13 cellular contexts compared by ENCODE assay signal in genomic region chr2:28626376-28626775, GRCh38.
A peak's percentile ranks its signal among the peaks of the same experiment; 100 is the strongest.
DNase-seq lines count a peak whose midpoint lies in the region; ATAC-seq and TF ChIP-seq lines count a peak whose summit lies in the region.
"Had no signal": no experiment of that assay in that cellular context is flagged by ENCODE, and none has a peak within 500 bp of the region (broad histone marks: within the 10 kb centered on the region; RNA-seq: fewer than 3 reads in every experiment).

No MANE protein-coding gene starts in this region.

- no peak for TF ChIP-seq CTCF in AG04450 (IDR thresholded peaks at IDR 0.05; ENCODE audit: low read depth, low read length)
- TF ChIP-seq CTCF in hepatocyte (IDR thresholded peaks at IDR 0.05; ENCODE audit: poor library complexity) = no peak
- no peak for TF ChIP-seq CTCF in psoas muscle (IDR thresholded peaks at IDR 0.05)
- no peak for TF ChIP-seq CTCF in MM.1S (IDR thresholded peaks at IDR 0.05; ENCODE audit: low read length)

- H3K36me3 ChIP-seq in SJCRH30 = no peaks in the 10 kb centered on the region
- H3K36me3 ChIP-seq in hepatocyte (replicated peaks; ENCODE audit: insufficient read depth, low read depth) = no peaks in the 10 kb centered on the region
- H3K36me3 ChIP-seq in psoas muscle (ENCODE audit: insufficient read depth in 1 of 2, low read depth in 1 of 2) = no peaks in the 10 kb centered on the region
- no peaks in the 10 kb centered on the region for H3K36me3 ChIP-seq in MM.1S (replicated peaks; ENCODE audit: insufficient read depth, low read length)

- no peaks in the 10 kb centered on the region for H3K9me3 ChIP-seq in AG04450 (ENCODE audit: control insufficient read depth, insufficient read depth, low read length)
- no peaks in the 10 kb centered on the region for H3K9me3 ChIP-seq in SJCRH30 (replicated peaks)
- no peaks in the 10 kb centered on the region for H3K9me3 ChIP-seq in hepatocyte (ENCODE audit: low read depth)
- no peaks in the 10 kb centered on the region for H3K9me3 ChIP-seq in psoas muscle
- H3K9me3 ChIP-seq in MM.1S (replicated peaks; ENCODE audit: insufficient read depth, low read length) = no peaks in the 10 kb centered on the region

- 96% methylated on average over 4 of the region's 5 CpGs for WGBS in hepatocyte (ENCODE audit: low lambda C conversion rate, missing lambda C conversion rate)
- WGBS in psoas muscle, 3 donors = 91 to 93% (median 91%) methylated on average over 4 to 5 of the region's 5 CpGs

- ATAC-seq in psoas muscle (no peak), GM19324 (IDR thresholded peaks at IDR 0.05; ENCODE audit: low FRiP score, unreplicated experiment) (no peak)

- H3K4me3 ChIP-seq in AG04450 (ENCODE audit: low read depth, low read length) (no peak overlapping the region), SJCRH30 (no peak overlapping the region), hepatocyte (no peak overlapping the region), psoas muscle (no peak overlapping the region), MM.1S (ENCODE audit: low read length) (no peak overlapping the region)

- H3F3A ChIP-seq in MM.1S (ENCODE audit: insufficient read depth, low read length) = no peaks in the 10 kb centered on the region

- POLR2A ChIA-PET in AG04450 (lab: Yijun Ruan, JAX) = interaction anchor here (1.2 kb wide), 1 partner anchor 37 kb away, joined by 8 read pairs; no protein-coding TSS in a partner anchor

- CTCF ChIA-PET in AG04450 (lab: Charles Lee) = no interaction called here

- H3K79me2 ChIP-seq in hepatocyte = no peaks in the 10 kb centered on the region
- no peaks in the 10 kb centered on the region for H3K79me2 ChIP-seq in MM.1S (ENCODE audit: low read length)

- intact Hi-C loops in psoas muscle (cut with DNase I) = no loop called here

- no peak for DNase-seq in AG04450 (ENCODE audit: low read depth, low spot score)
- DNase-seq in SJCRH30 = no peak
- DNase-seq in hepatocyte (ENCODE audit: low spot score) = no peak
- DNase-seq in psoas muscle = no peak
- DNase-seq in RKO (ENCODE audit: low spot score) = no peak
- no peak for DNase-seq in T-helper 1 cell
- DNase-seq in MM.1S = no peak
- DNase-seq: activated CD4-positive, alpha-beta T cell treated with anti-CD3 and anti-CD28 coated beads for 1 hour; cortex of kidney; EL; H9; stimulated activated CD4-positive, alpha-beta T cell treated with anti-CD3 and anti-CD28 coated beads, Interleukin-1b, Interleukin-23, amount 100 ng/mL, for 48 hours had no signal

- H3K9ac ChIP-seq in MM.1S (ENCODE audit: low read length) = no peak overlapping the region

- H3K4me1 ChIP-seq in SJCRH30 = peaks cover 41% of the 10 kb centered on the region
- peaks cover 35% of the 10 kb centered on the region for H3K4me1 ChIP-seq in hepatocyte (ENCODE audit: insufficient read depth)
- H3K4me1 ChIP-seq in psoas muscle = peaks cover 71% of the 10 kb centered on the region
- H3K4me1 ChIP-seq in MM.1S (ENCODE audit: low read length) = peaks cover 15% of the 10 kb centered on the region

- no peaks in the 10 kb centered on the region for H3K27me3 ChIP-seq in AG04450 (ENCODE audit: control insufficient read depth, insufficient read depth, low read length)
- no peaks in the 10 kb centered on the region for H3K27me3 ChIP-seq in SJCRH30
- no peaks in the 10 kb centered on the region for H3K27me3 ChIP-seq in hepatocyte
- no peaks in the 10 kb centered on the region for H3K27me3 ChIP-seq in psoas muscle (ENCODE audit: insufficient read depth in 3 of 3, low read length in 2 of 3)
- H3K27me3 ChIP-seq in MM.1S (replicated peaks; ENCODE audit: insufficient read depth, low read length) = no peaks in the 10 kb centered on the region

- H3K4me2 ChIP-seq in hepatocyte (no peak overlapping the region), MM.1S (ENCODE audit: low read depth, low read length) (no peak overlapping the region)

- peak overlapping the region; percentile 21 for H3K27ac ChIP-seq in AG04450 (ENCODE audit: low read depth, low read length)
- H3K27ac ChIP-seq in SJCRH30 = peak overlapping the region; percentile 51
- H3K27ac ChIP-seq in hepatocyte = peak overlapping the region; percentile 75
- peak overlapping the region; percentile 89 for H3K27ac ChIP-seq in psoas muscle
- no peak overlapping the region for H3K27ac ChIP-seq in MM.1S (ENCODE audit: low read length)

- no peaks in the 10 kb centered on the region for H4K20me1 ChIP-seq in hepatocyte (ENCODE audit: insufficient read depth, poor library complexity, severe bottlenecking)
- H4K20me1 ChIP-seq in MM.1S (ENCODE audit: insufficient read depth, low read length) = no peaks in the 10 kb centered on the region

- H2AFZ ChIP-seq in hepatocyte (no peak overlapping the region), MM.1S (ENCODE audit: low read length) (no peak overlapping the region)

- H3K9me2 ChIP-seq in hepatocyte (replicated peaks; ENCODE audit: insufficient read depth) (no peaks in the 10 kb centered on the region), MM.1S (replicated peaks; ENCODE audit: insufficient read depth, low read length) (no peaks in the 10 kb centered on the region)
